Comparison of ENCODE assay signal across 37 cellular contexts in genomic region chr9:134841180-134841904, GRCh38. TPM values are rescaled to one million over a fixed set of nuclear protein-coding genes. Genes with fewer than 3 reads are reported as not detected.
"Had no signal": no experiment of that assay in that cellular context is flagged by ENCODE, and none has a peak within 500 bp of the region (broad histone marks: within the 10 kb centered on the region; RNA-seq: fewer than 3 reads in every experiment).

No MANE protein-coding gene starts in this region.

- H3K27me3 Mint-ChIP-seq: activated CD4-positive, alpha-beta memory T cell treated with anti-CD3 and anti-CD28 coated beads, Interleukin-2, amount 10 ng/mL, durations not matched to agents 7 days and 5 days; activated CD8-positive, alpha-beta memory T cell treated with anti-CD3 and anti-CD28 coated beads, Interleukin-2, amount 10 ng/mL, durations not matched to agents 7 days and 5 days; activated naive CD4-positive, alpha-beta T cell treated with anti-CD3 and anti-CD28 coated beads, Interleukin-2, amount 50 U/mL, for 24 hours; activated naive CD8-positive, alpha-beta T cell treated with anti-CD3 and anti-CD28 coated beads, Interleukin-2, amount 10 ng/mL, durations not matched to agents 7 days and 5 days; T-cell; T-helper 17 cell had no signal

- H3K27me3 ChIP-seq: ascending aorta, body of pancreas, breast epithelium, MG63 had no signal

- H3K9me3 ChIP-seq: ascending aorta, body of pancreas, breast epithelium, MG63 had no signal

- H3K4me1 ChIP-seq: ascending aorta, body of pancreas, breast epithelium had no signal

- H3K4me3 ChIP-seq: ascending aorta, body of pancreas, breast epithelium, MG63 had no signal

- H3K4me3 Mint-ChIP-seq: activated CD4-positive, alpha-beta memory T cell treated with anti-CD3 and anti-CD28 coated beads, Interleukin-2, amount 10 ng/mL, durations not matched to agents 7 days and 5 days; activated CD8-positive, alpha-beta memory T cell treated with anti-CD3 and anti-CD28 coated beads, Interleukin-2, amount 10 ng/mL, durations not matched to agents 7 days and 5 days; activated naive CD4-positive, alpha-beta T cell treated with anti-CD3 and anti-CD28 coated beads, Interleukin-2, amount 50 U/mL, for 24 hours; activated naive CD8-positive, alpha-beta T cell treated with anti-CD3 and anti-CD28 coated beads, Interleukin-2, amount 10 ng/mL, durations not matched to agents 7 days and 5 days; T-cell; T-helper 17 cell had no signal

- H3K36me3 ChIP-seq: breast epithelium had no signal

- H3K9me3 Mint-ChIP-seq: activated CD4-positive, alpha-beta memory T cell treated with anti-CD3 and anti-CD28 coated beads, Interleukin-2, amount 10 ng/mL, durations not matched to agents 7 days and 5 days; activated naive CD4-positive, alpha-beta T cell treated with anti-CD3 and anti-CD28 coated beads, Interleukin-2, amount 50 U/mL, for 24 hours; activated naive CD8-positive, alpha-beta T cell treated with anti-CD3 and anti-CD28 coated beads, Interleukin-2, amount 10 ng/mL, durations not matched to agents 7 days and 5 days; T-cell had no signal

- DNase-seq: activated CD4-positive, alpha-beta memory T cell treated with anti-CD3 and anti-CD28 coated beads, Interleukin-2, amount 10 ng/mL, durations not matched to agents 7 days and 5 days; activated CD4-positive, alpha-beta T cell treated with anti-CD3 and anti-CD28 coated beads for 1 hour; activated CD4-positive, alpha-beta T cell treated with anti-CD3 and anti-CD28 coated beads for 48 hours; activated CD4-positive, CD25-positive, alpha-beta regulatory T cell; activated CD8-positive, alpha-beta memory T cell treated with anti-CD3 and anti-CD28 coated beads for 24 hours; activated CD8-positive, alpha-beta memory T cell treated with anti-CD3 and anti-CD28 coated beads, Interleukin-2, amount 10 ng/mL, durations not matched to agents 7 days and 5 days; activated CD8-positive, alpha-beta memory T cell treated with anti-CD3 and anti-CD28 coated beads, Interleukin-2, amount 50 U/mL, for 48 hours; activated effector memory CD4-positive, alpha-beta T cell treated with Interleukin-2 at 50 U/mL for 16 hours; activated naive CD8-positive, alpha-beta T cell treated with anti-CD3 and anti-CD28 coated beads, Interleukin-2, amount 10 ng/mL, durations not matched to agents 7 days and 5 days; activated T-cell treated with anti-CD3 and anti-CD28 coated beads, Interleukin-2, amount 50 U/mL, for 48 hours; amygdala; body of pancreas; Kasumi-1; KG1; MG63; MV-4-11; NCI-H1092; NCI-H1417; NCI-H146; NCI-H187; NCI-H2029 treated with DMSO at 0.1 percent for 48 hours; NCI-H2171 treated with DMSO at 0.1 percent for 48 hours; NCI-H2227 treated with DMSO at 0.1 percent for 48 hours; NCI-H446 treated with DMSO at 0.1 percent for 48 hours; SIG-M5; T-cell; T-helper 17 cell; T-helper 9 cell had no signal

- H3K36me3 Mint-ChIP-seq: activated CD8-positive, alpha-beta memory T cell treated with anti-CD3 and anti-CD28 coated beads, Interleukin-2, amount 10 ng/mL, durations not matched to agents 7 days and 5 days; activated naive CD4-positive, alpha-beta T cell treated with anti-CD3 and anti-CD28 coated beads, Interleukin-2, amount 50 U/mL, for 24 hours; activated naive CD8-positive, alpha-beta T cell treated with anti-CD3 and anti-CD28 coated beads, Interleukin-2, amount 10 ng/mL, durations not matched to agents 7 days and 5 days; T-cell had no signal

- ATAC-seq: activated CD8-positive, alpha-beta memory T cell treated with anti-CD3 and anti-CD28 coated beads, Interleukin-2, amount 10 ng/mL, durations not matched to agents 7 days and 5 days; body of pancreas; Panc1; SK-N-SH treated with all-trans-retinoic acid at 6 μM for 48 hours; T-cell; T-helper 17 cell had no signal

- H3K27ac ChIP-seq: ascending aorta, body of pancreas, breast epithelium, VCaP had no signal

- H3K4me1 Mint-ChIP-seq: activated CD4-positive, alpha-beta memory T cell treated with anti-CD3 and anti-CD28 coated beads, Interleukin-2, amount 10 ng/mL, durations not matched to agents 7 days and 5 days; activated CD8-positive, alpha-beta memory T cell treated with anti-CD3 and anti-CD28 coated beads, Interleukin-2, amount 10 ng/mL, durations not matched to agents 7 days and 5 days; activated naive CD4-positive, alpha-beta T cell treated with anti-CD3 and anti-CD28 coated beads, Interleukin-2, amount 50 U/mL, for 24 hours; activated naive CD8-positive, alpha-beta T cell treated with anti-CD3 and anti-CD28 coated beads, Interleukin-2, amount 10 ng/mL, durations not matched to agents 7 days and 5 days; T-cell; T-helper 17 cell had no signal

- H3K27ac Mint-ChIP-seq: activated CD4-positive, alpha-beta memory T cell treated with anti-CD3 and anti-CD28 coated beads, Interleukin-2, amount 10 ng/mL, durations not matched to agents 7 days and 5 days; activated CD8-positive, alpha-beta memory T cell treated with anti-CD3 and anti-CD28 coated beads, Interleukin-2, amount 10 ng/mL, durations not matched to agents 7 days and 5 days; activated naive CD4-positive, alpha-beta T cell treated with anti-CD3 and anti-CD28 coated beads, Interleukin-2, amount 50 U/mL, for 24 hours; activated naive CD8-positive, alpha-beta T cell treated with anti-CD3 and anti-CD28 coated beads, Interleukin-2, amount 10 ng/mL, durations not matched to agents 7 days and 5 days; T-cell; T-helper 17 cell had no signal

RNA-seq across cellular contexts. Expression of gene FCN2, which starts 39.3 kb away (rescaled TPM):
- total RNA-seq: activated CD4-positive, alpha-beta memory T cell treated with anti-CD3 and anti-CD28 coated beads, Interleukin-2, amount 10 ng/mL, durations not matched to agents 7 days and 5 days; activated CD8-positive, alpha-beta memory T cell treated with anti-CD3 and anti-CD28 coated beads, Interleukin-2, amount 10 ng/mL, durations not matched to agents 7 days and 5 days; activated naive CD8-positive, alpha-beta T cell treated with anti-CD3 and anti-CD28 coated beads, Interleukin-2, amount 10 ng/mL, durations not matched to agents 7 days and 5 days; ascending aorta; body of pancreas; cardiac septum; RPMI7951; SK-MEL-5; T-cell; T-helper 17 cell had no signal
